ENCODE assay signal across 8 cellular contexts in genomic region chr1:172390620-172391491, GRCh38. TPM values are rescaled to one million over a fixed set of nuclear protein-coding genes. Genes with fewer than 3 reads are reported as not detected.
DNase-seq lines count a peak whose midpoint lies in the region; ATAC-seq and TF ChIP-seq lines count a peak whose summit lies in the region.

No MANE protein-coding gene starts in this region.

- H3K36me3 Mint-ChIP-seq in CD4-positive, alpha-beta T cell (ENCODE audit: low read depth) = no peaks in the 10 kb centered on the region

- BruUV-seq in PC-3 (replicated peaks; lab: Mats Ljungman, UMichigan) = no TSS peak

- H3K9me3 ChIP-seq in CD4-positive, alpha-beta T cell (ENCODE audit: control insufficient read depth, low read length) = no peaks in the 10 kb centered on the region
- H3K9me3 ChIP-seq in stomach smooth muscle (ENCODE audit: control insufficient read depth in 2 of 2, low read length in 2 of 2) = no peaks in the 10 kb centered on the region
- no peaks in the 10 kb centered on the region for H3K9me3 ChIP-seq in PC-3 (ENCODE audit: low read length)

- POLR2A ChIA-PET in CD4-positive, alpha-beta T cell (lab: Charles Lee) = interaction anchor here (1.3 to 1.4 kb wide), 2 partner anchors 9 to 37 kb away, joined by 3 to 4 read pairs; no protein-coding TSS in a partner anchor
- POLR2A ChIA-PET in PC-3 (lab: Charles Lee; ENCODE audit: unreplicated experiment) = no interaction called here

- H3F3A ChIP-seq in PC-3 (ENCODE audit: low read length, unreplicated experiment) = no peaks in the 10 kb centered on the region

- H3K9me2 ChIP-seq in PC-3 (replicated peaks; ENCODE audit: low read length) = no peaks in the 10 kb centered on the region

- H3K27ac Mint-ChIP-seq in CD4-positive, alpha-beta T cell = peak overlapping the region; percentile 40

- peaks cover 48% of the 10 kb centered on the region for H3K4me1 Mint-ChIP-seq in CD4-positive, alpha-beta T cell (ENCODE audit: low read depth)

- no peaks in the 10 kb centered on the region for H4K20me1 ChIP-seq in PC-3 (ENCODE audit: low read length)

- no peaks in the 10 kb centered on the region for H3K27me3 Mint-ChIP-seq in CD4-positive, alpha-beta T cell

- no peak overlapping the region for H3K4me3 Mint-ChIP-seq in CD4-positive, alpha-beta T cell

- ATAC-seq in CD4-positive, alpha-beta T cell (ENCODE audit: poor library complexity) = no peak
- peak; percentile 61 for ATAC-seq in HG03575 (IDR thresholded peaks at IDR 0.05; ENCODE audit: extremely low read depth, insufficient number of reproducible peaks, low FRiP score, unreplicated experiment)
- no peak for ATAC-seq in PC-3

- no peak overlapping the region for H3K27ac ChIP-seq in CD4-positive, alpha-beta T cell (ENCODE audit: low read depth, low read length)
- H3K27ac ChIP-seq in stomach smooth muscle (ENCODE audit: low read length) = peak overlapping the region; percentile 3
- H3K27ac ChIP-seq in PC-3 (ENCODE audit: low read length) = no peak overlapping the region

- H3K27me3 ChIP-seq in CD4-positive, alpha-beta T cell (ENCODE audit: control insufficient read depth, insufficient read depth, low read length) = no peaks in the 10 kb centered on the region
- H3K27me3 ChIP-seq in stomach smooth muscle (ENCODE audit: control insufficient read depth in 1 of 2, insufficient read depth in 2 of 2, low read length in 2 of 2) = no peaks in the 10 kb centered on the region
- H3K27me3 ChIP-seq in PC-3 (ENCODE audit: low read length) = no peaks in the 10 kb centered on the region

- DNase-seq in CD4-positive, alpha-beta T cell = no peak
- DNase-seq in GM20000 (ENCODE audit: low spot score) (peak; percentile 25), glomerular visceral epithelial cell (ENCODE audit: extremely low spot score) (peak; percentile 41), PC-3 (no peak), epidermal melanocyte (ENCODE audit: insufficient read length, low spot score) (no peak)
- DNase-seq in effector CD4-positive, alpha-beta T cell = no peak

- H3K4me1 ChIP-seq in stomach smooth muscle (ENCODE audit: control insufficient read depth, insufficient read depth, low read length) (peaks cover 4% of the 10 kb centered on the region), PC-3 (ENCODE audit: insufficient read depth, low read length) (peaks cover 14% of the 10 kb centered on the region)

- H3K9me3 Mint-ChIP-seq in CD4-positive, alpha-beta T cell = no peaks in the 10 kb centered on the region

- peak overlapping the region; percentile 8 to 23 for H3K4me3 ChIP-seq in stomach smooth muscle (ENCODE audit: low read length in 2 of 2)
- H3K4me3 ChIP-seq in PC-3 (ENCODE audit: low read length) = no peak overlapping the region

- H3K79me2 ChIP-seq in PC-3 (ENCODE audit: low read length) = no peaks in the 10 kb centered on the region

- no peak for TF ChIP-seq CTCF in CD4-positive, alpha-beta T cell (IDR thresholded peaks at IDR 0.05)
- no peak for TF ChIP-seq CTCF in GM20000 (IDR thresholded peaks at IDR 0.05; ENCODE audit: extremely low read depth, missing control alignments)
- TF ChIP-seq CTCF in PC-3 (conservative IDR thresholded peaks at IDR 0.05; ENCODE audit: low read depth, low read length) = no peak

- intact Hi-C loops in CD4-positive, alpha-beta T cell (cut with DNase I, micrococcal nuclease) = loop anchor here in 1 of 2 experiments (10.0 kb wide), 1 partner anchor 606 kb away; the partner anchor contains the start of gene METTL13
- intact Hi-C loops in PC-3 (cut with micrococcal nuclease) = loop anchor here (10.0 kb wide), 1 partner anchor 746 kb away; no protein-coding TSS in a partner anchor

- H3K36me3 ChIP-seq in stomach smooth muscle (ENCODE audit: control insufficient read depth in 2 of 2, insufficient read depth in 2 of 2, low read length in 2 of 2) (peaks cover 0 to 2% of the 10 kb centered on the region in 2 donors), PC-3 (ENCODE audit: low read depth, low read length) (no peaks in the 10 kb centered on the region)

- no peak overlapping the region for H3K4me2 ChIP-seq in PC-3 (ENCODE audit: low read length)

- CTCF ChIA-PET in CD4-positive, alpha-beta T cell (lab: Charles Lee) = no interaction called here
- CTCF ChIA-PET in PC-3 (lab: Charles Lee) = interaction anchor here (0.7 kb wide), 1 partner anchor 82 kb away, joined by 3 read pairs; no protein-coding TSS in a partner anchor

- no peak overlapping the region for H3K9ac ChIP-seq in stomach smooth muscle (ENCODE audit: low read length in 2 of 2)
- H3K9ac ChIP-seq in PC-3 (ENCODE audit: low read length) = no peak overlapping the region

- H2AFZ ChIP-seq in PC-3 (ENCODE audit: low read length) = no peak overlapping the region

RNA-seq across cellular contexts. Expression of gene C1orf105, which starts 29.6 kb away (rescaled TPM):
- total RNA-seq in CD4-positive, alpha-beta T cell = not detected
- not detected in 2 replicates for total RNA-seq in PC-3 (2014; rRNA removed)

RNA-seq across cellular contexts. Expression of gene PIGC, which starts 53.0 kb away (rescaled TPM):
- 10 to 100 TPM; 23.7 to 27.1 TPM for total RNA-seq in CD4-positive, alpha-beta T cell
- total RNA-seq in PC-3 (2014; rRNA removed) = 57.5 and 70.5 TPM in 2 replicates

Comparison
In these comparisons a context has a peak if more than half of its experiments do, and no peak if none do; other contexts are left out.
1. DNase-seq: peak in GM20000 (single experiment) and glomerular visceral epithelial cell (single experiment); none in CD4-positive, alpha-beta T cell (0 of 10), effector CD4-positive, alpha-beta T cell (single experiment), PC-3 (single experiment) and epidermal melanocyte (single experiment).